In genomic region chr7:50492770-50493519, GRCh38 we compare ENCODE assay signal across 1 cellular context.
A peak's percentile ranks its signal among the peaks of the same experiment; 100 is the strongest.
TF ChIP-seq lines count a peak whose summit lies in the region.

No MANE protein-coding gene starts in this region.

TF ChIP-seq in K562, 482 proteins besides CTCF, POLR2A, EP300 and RAD21:
- TF ChIP-seq ASH1L (IDR thresholded peaks at IDR 0.05; ENCODE audit: borderline replicate concordance, low read depth, partially characterized antibody) = no peak
- peak; percentile 36; the same call in 1 of the 2 replicates for TF ChIP-seq MAFK (IDR thresholded peaks at IDR 0.05; ENCODE audit: low read length)
- TF ChIP-seq NCOA1 (IDR thresholded peaks at IDR 0.05; ENCODE audit: low read depth) = no peak
- 0 out of 2 replicates have a peak, but pooled peaks have one; percentile 12 for TF ChIP-seq JUND (IDR thresholded peaks at IDR 0.05; ENCODE audit: borderline replicate concordance, low read depth, low read length)
- TF ChIP-seq JUND (tag; IDR thresholded peaks at IDR 0.05; ENCODE audit: borderline replicate concordance, low read depth, low read length) = no peak; the same call in 2 of the 3 replicates
- no peak for TF ChIP-seq DACH1 (IDR thresholded peaks at IDR 0.05; ENCODE audit: partially characterized antibody)
- TF ChIP-seq NFE2 (IDR thresholded peaks at IDR 0.05; ENCODE audit: low read depth) = peak; percentile 76
- no peak for TF ChIP-seq KDM5B (IDR thresholded peaks at IDR 0.05; ENCODE audit: insufficient replicate concordance, low read depth, low read length)
- 0 out of 2 replicates have a peak, but pooled peaks have one; percentile 10 for TF ChIP-seq ARID1B (IDR thresholded peaks at IDR 0.05)
- peak; percentile 76 for TF ChIP-seq C11orf30 (IDR thresholded peaks at IDR 0.05; ENCODE audit: low read depth)
- peak in 1 of 2 experiments; percentile 64; a peak in 1 of 4 replicates for TF ChIP-seq FOXA3 (CRISPR knock-in tag; conservative IDR thresholded peaks at IDR 0.05 in 1 of 2, IDR thresholded peaks at IDR 0.05 in 1 of 2)
- TF ChIP-seq XRCC4 (IDR thresholded peaks at IDR 0.05; ENCODE audit: extremely low read depth, insufficient read depth, insufficient read length) = no peak
- TF ChIP-seq, protein P1, sequence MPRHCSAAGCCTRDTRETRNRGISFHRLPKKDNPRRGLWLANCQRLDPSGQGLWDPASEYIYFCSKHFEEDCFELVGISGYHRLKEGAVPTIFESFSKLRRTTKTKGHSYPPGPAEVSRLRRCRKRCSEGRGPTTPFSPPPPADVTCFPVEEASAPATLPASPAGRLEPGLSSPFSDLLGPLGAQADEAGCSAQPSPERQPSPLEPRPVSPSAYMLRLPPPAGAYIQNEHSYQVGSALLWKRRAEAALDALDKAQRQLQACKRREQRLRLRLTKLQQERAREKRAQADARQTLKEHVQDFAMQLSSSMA (CRISPR knock-in tag; IDR thresholded peaks at IDR 0.05) = no peak
- TF ChIP-seq BRCA1 (IDR thresholded peaks at IDR 0.05) = no peak
- TF ChIP-seq BRCA1 (CRISPR knock-in tag; IDR thresholded peaks at IDR 0.05) = no peak
- TF ChIP-seq U2AF1 (optimal IDR thresholded peaks at IDR 0.05; ENCODE audit: low read depth, low read length) = no peak
- TF ChIP-seq RCOR1 (IDR thresholded peaks at IDR 0.05; ENCODE audit: borderline replicate concordance in 1 of 2, low read depth in 2 of 2, low read length in 2 of 2) = peak in 1 of 2 experiments; percentile 44; a peak in 1 of 4 replicates
- TF ChIP-seq ZNF316 (IDR thresholded peaks at IDR 0.05) = peak; percentile 58
- TF ChIP-seq ELF1 (tag; IDR thresholded peaks at IDR 0.05) = no peak
- TF ChIP-seq, protein P2, sequence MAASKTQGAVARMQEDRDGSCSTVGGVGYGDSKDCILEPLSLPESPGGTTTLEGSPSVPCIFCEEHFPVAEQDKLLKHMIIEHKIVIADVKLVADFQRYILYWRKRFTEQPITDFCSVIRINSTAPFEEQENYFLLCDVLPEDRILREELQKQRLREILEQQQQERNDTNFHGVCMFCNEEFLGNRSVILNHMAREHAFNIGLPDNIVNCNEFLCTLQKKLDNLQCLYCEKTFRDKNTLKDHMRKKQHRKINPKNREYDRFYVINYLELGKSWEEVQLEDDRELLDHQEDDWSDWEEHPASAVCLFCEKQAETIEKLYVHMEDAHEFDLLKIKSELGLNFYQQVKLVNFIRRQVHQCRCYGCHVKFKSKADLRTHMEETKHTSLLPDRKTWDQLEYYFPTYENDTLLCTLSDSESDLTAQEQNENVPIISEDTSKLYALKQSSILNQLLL (CRISPR knock-in tag; IDR thresholded peaks at IDR 0.05; ENCODE audit: borderline replicate concordance) = no peak
- TF ChIP-seq ZMIZ1 (IDR thresholded peaks at IDR 0.05; ENCODE audit: low read depth in 2 of 2, low read length in 2 of 2) = no peak
- no peak for TF ChIP-seq SMARCE1 (IDR thresholded peaks at IDR 0.05)
- no peak for TF ChIP-seq ZNF395 (CRISPR knock-in tag; IDR thresholded peaks at IDR 0.05)
- peak; percentile 63; the same call in 1 of the 2 replicates for TF ChIP-seq HES1 (IDR thresholded peaks at IDR 0.05; ENCODE audit: low read depth)
- no peak for TF ChIP-seq ZNF431 (CRISPR knock-in tag; IDR thresholded peaks at IDR 0.05)
- TF ChIP-seq HNRNPLL (IDR thresholded peaks at IDR 0.05; ENCODE audit: low read depth, low read length, poor library complexity, severe bottlenecking) = peak; percentile 33
- TF ChIP-seq ZNF224 (CRISPR knock-in tag; IDR thresholded peaks at IDR 0.05) = no peak
TF ChIP-seq in K562: peak in this region for 10.
